In the genomic region with DNA sequence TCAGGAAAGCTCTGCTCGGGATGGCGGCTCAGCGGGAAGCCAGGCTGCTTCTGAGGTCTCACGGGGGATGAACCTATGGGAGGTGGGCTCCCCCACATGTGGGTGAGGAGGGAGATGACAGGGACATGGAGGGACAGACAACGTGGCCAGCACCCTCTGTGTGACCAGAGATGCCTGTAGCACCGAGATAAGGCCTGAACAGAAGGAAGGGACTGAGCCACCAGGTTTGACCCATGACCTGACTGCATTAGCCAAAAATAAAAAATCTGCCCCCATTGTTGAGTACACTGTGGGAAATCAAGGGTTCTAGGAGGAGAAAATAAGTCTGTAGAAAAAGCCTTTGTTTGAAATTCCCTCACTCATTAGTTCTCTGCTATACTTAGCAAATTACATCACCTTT, we compare ENCODE assay signal across 27 cellular contexts.
"Had no signal": no experiment of that assay in that cellular context is flagged by ENCODE, and none has a peak within 500 bp of the region (broad histone marks: within the 10 kb centered on the region; RNA-seq: fewer than 3 reads in every experiment).

No MANE protein-coding gene starts in this region.

- ATAC-seq: activated naive CD8-positive, alpha-beta T cell treated with anti-CD3 and anti-CD28 coated beads, Interleukin-2, amount 50 U/mL, for 24 hours; activated T-cell treated with anti-CD3 and anti-CD28 coated beads, Interleukin-2, amount 50 U/mL, for 72 hours; body of pancreas had no signal

- H3K9me3 ChIP-seq: ascending aorta, body of pancreas, Peyer's patch, SJCRH30, SK-N-SH had no signal

- H3K36me3 ChIP-seq: ascending aorta, Peyer's patch, SJCRH30 had no signal

- H3K9me3 Mint-ChIP-seq: activated B cell treated with CpG ODN at 0.5 μM for 24 hours; activated naive CD4-positive, alpha-beta T cell treated with anti-CD3 and anti-CD28 coated beads, Interleukin-2, amount 50 U/mL, for 24 hours; central memory CD8-positive, alpha-beta T cell had no signal

- H3K4me1 ChIP-seq: ascending aorta, body of pancreas, Peyer's patch, SJCRH30 had no signal

- H3K27me3 Mint-ChIP-seq: activated B cell treated with CpG ODN at 0.5 μM for 24 hours; activated naive CD4-positive, alpha-beta T cell treated with anti-CD3 and anti-CD28 coated beads, Interleukin-2, amount 50 U/mL, for 24 hours; activated naive CD8-positive, alpha-beta T cell treated with anti-CD3 and anti-CD28 coated beads, Interleukin-2, amount 50 U/mL, for 24 hours; central memory CD8-positive, alpha-beta T cell had no signal

- H3K4me1 Mint-ChIP-seq: activated naive CD4-positive, alpha-beta T cell treated with anti-CD3 and anti-CD28 coated beads, Interleukin-2, amount 50 U/mL, for 24 hours; central memory CD8-positive, alpha-beta T cell had no signal

- H3K27ac ChIP-seq: ascending aorta, body of pancreas, Peyer's patch, RWPE1, SJCRH30 had no signal

- DNase-seq: activated B cell treated with CpG ODN at 0.5 μM for 24 hours; activated CD4-positive, alpha-beta memory T cell treated with anti-CD3 and anti-CD28 coated beads, Interleukin-2, amount 10 ng/mL, durations not matched to agents 7 days and 5 days; activated CD4-positive, alpha-beta T cell treated with anti-CD3 and anti-CD28 coated beads for 1 hour; activated CD4-positive, alpha-beta T cell treated with anti-CD3 and anti-CD28 coated beads, Interleukin-2, amount 10 ng/mL, durations not matched to agents 7 days and 5 days; activated naive CD8-positive, alpha-beta T cell treated with anti-CD3 and anti-CD28 coated beads, Interleukin-2, amount 50 U/mL, for 24 hours; activated T-cell treated with anti-CD3 and anti-CD28 coated beads for 4 hours; activated T-cell treated with anti-CD3 and anti-CD28 coated beads, Interleukin-2, amount 50 U/mL, for 72 hours; amniotic stem cell; body of pancreas; NCI-H146; NCI-H187 treated with DMSO at 0.1 percent for 48 hours; NCI-H2081 treated with DMSO at 0.1 percent for 48 hours; NCI-H2171; NCI-H345; NCI-H510A; NCI-H526 treated with DMSO at 0.1 percent for 48 hours; NCI-H82; NK-92 treated with Interleukin-12 subunit alpha and Interleukin-12 subunit beta, amount 100 ng/mL, for 24 hours; Peyer's patch; Right ventricle myocardium superior; SJCRH30; SK-N-SH; T-helper 1 cell had no signal

- H3K27me3 ChIP-seq: ascending aorta, body of pancreas, Peyer's patch had no signal

- H3K4me2 ChIP-seq: SK-N-SH had no signal

- H3K4me3 Mint-ChIP-seq: activated CD4-positive, alpha-beta memory T cell treated with anti-CD3 and anti-CD28 coated beads, Interleukin-2, amount 10 ng/mL, durations not matched to agents 7 days and 5 days; activated CD4-positive, alpha-beta T cell treated with anti-CD3 and anti-CD28 coated beads, Interleukin-2, amount 10 ng/mL, durations not matched to agents 7 days and 5 days; activated naive CD4-positive, alpha-beta T cell treated with anti-CD3 and anti-CD28 coated beads, Interleukin-2, amount 50 U/mL, for 24 hours; activated naive CD8-positive, alpha-beta T cell treated with anti-CD3 and anti-CD28 coated beads, Interleukin-2, amount 50 U/mL, for 24 hours; activated T-cell treated with anti-CD3 and anti-CD28 coated beads, Interleukin-2, amount 50 U/mL, for 72 hours; central memory CD8-positive, alpha-beta T cell had no signal

- H3K27ac Mint-ChIP-seq: activated B cell treated with CpG ODN at 0.5 μM for 24 hours; activated CD4-positive, alpha-beta memory T cell treated with anti-CD3 and anti-CD28 coated beads, Interleukin-2, amount 10 ng/mL, durations not matched to agents 7 days and 5 days; activated CD4-positive, alpha-beta T cell treated with anti-CD3 and anti-CD28 coated beads, Interleukin-2, amount 10 ng/mL, durations not matched to agents 7 days and 5 days; activated naive CD4-positive, alpha-beta T cell treated with anti-CD3 and anti-CD28 coated beads, Interleukin-2, amount 50 U/mL, for 24 hours; activated naive CD8-positive, alpha-beta T cell treated with anti-CD3 and anti-CD28 coated beads, Interleukin-2, amount 50 U/mL, for 24 hours; activated T-cell treated with anti-CD3 and anti-CD28 coated beads, Interleukin-2, amount 50 U/mL, for 72 hours had no signal

- H3K9ac ChIP-seq: SK-N-SH had no signal

- H3K4me3 ChIP-seq: ascending aorta, body of pancreas, Peyer's patch, SJCRH30 had no signal
